Comparison of ENCODE assay signal across 14 cellular contexts in genomic region chr1:17768651-17769241, GRCh38. TPM values are rescaled to one million over a fixed set of nuclear protein-coding genes. Genes with fewer than 3 reads are reported as not detected.
DNase-seq lines count a peak whose midpoint lies in the region; ATAC-seq and TF ChIP-seq lines count a peak whose summit lies in the region.
"Had no signal": no experiment of that assay in that cellular context is flagged by ENCODE, and none has a peak within 500 bp of the region (broad histone marks: within the 10 kb centered on the region; RNA-seq: fewer than 3 reads in every experiment).

No MANE protein-coding gene starts in this region.

- no peaks in the 10 kb centered on the region for H3K79me2 ChIP-seq in smooth muscle cell (ENCODE audit: low read depth)

- no peaks in the 10 kb centered on the region for H4K20me1 ChIP-seq in smooth muscle cell (ENCODE audit: low read depth)

- peak overlapping the region; percentile 8 for H3K4me2 ChIP-seq in smooth muscle cell

- no peaks in the 10 kb centered on the region for H3K36me3 ChIP-seq in smooth muscle cell (ENCODE audit: low read depth)

- no peak overlapping the region for H3K4me3 Mint-ChIP-seq in activated naive CD4-positive, alpha-beta T cell treated with anti-CD3 and anti-CD28 coated beads, Interleukin-2, amount 10 ng/mL, durations not matched to agents 7 days and 5 days
- H3K4me3 Mint-ChIP-seq: activated CD8-positive, alpha-beta T cell treated with anti-CD3 and anti-CD28 coated beads, Interleukin-2, amount 10 ng/mL, durations not matched to agents 7 days and 5 days; central memory CD8-positive, alpha-beta T cell had no signal

- no peaks in the 10 kb centered on the region for H3K9me3 Mint-ChIP-seq in activated naive CD4-positive, alpha-beta T cell treated with anti-CD3 and anti-CD28 coated beads, Interleukin-2, amount 10 ng/mL, durations not matched to agents 7 days and 5 days
- H3K9me3 Mint-ChIP-seq: central memory CD8-positive, alpha-beta T cell had no signal

- no peaks in the 10 kb centered on the region for H3K4me1 Mint-ChIP-seq in activated naive CD4-positive, alpha-beta T cell treated with anti-CD3 and anti-CD28 coated beads, Interleukin-2, amount 10 ng/mL, durations not matched to agents 7 days and 5 days
- H3K4me1 Mint-ChIP-seq: central memory CD8-positive, alpha-beta T cell had no signal

- H3K27me3 Mint-ChIP-seq in activated naive CD4-positive, alpha-beta T cell treated with anti-CD3 and anti-CD28 coated beads, Interleukin-2, amount 10 ng/mL, durations not matched to agents 7 days and 5 days: peaks cover 7% of the 10 kb centered on the region

- H3K27ac Mint-ChIP-seq in activated naive CD4-positive, alpha-beta T cell treated with anti-CD3 and anti-CD28 coated beads, Interleukin-2, amount 10 ng/mL, durations not matched to agents 7 days and 5 days: no peak overlapping the region
- H3K27ac Mint-ChIP-seq: activated CD8-positive, alpha-beta T cell treated with anti-CD3 and anti-CD28 coated beads, Interleukin-2, amount 10 ng/mL, durations not matched to agents 7 days and 5 days had no signal

- CTCF ChIA-PET in activated naive CD4-positive, alpha-beta T cell treated with anti-CD3 and anti-CD28 coated beads, Interleukin-2, amount 10 ng/mL, durations not matched to agents 7 days and 5 days (lab: Charles Lee): no interaction called here

- DNase-seq in GOT3 (lab: John Stamatoyannopoulos, UW) (peak; percentile 55), amniotic stem cell (lab: John Stamatoyannopoulos, UW) (peak; percentile 6), right cardiac atrium (peak; percentile 62 to 73 (median 66)), smooth muscle cell (lab: John Stamatoyannopoulos, UW; ENCODE audit: unreplicated experiment) (peak; percentile 20), dermis blood vessel endothelial cell (no peak)
- DNase-seq in activated naive CD4-positive, alpha-beta T cell treated with anti-CD3 and anti-CD28 coated beads, Interleukin-2, amount 10 ng/mL, durations not matched to agents 7 days and 5 days: no peak
- DNase-seq: activated CD8-positive, alpha-beta T cell treated with anti-CD3 and anti-CD28 coated beads, Interleukin-2, amount 10 ng/mL, durations not matched to agents 7 days and 5 days; DND-41; MM.1S; stimulated activated CD4-positive, alpha-beta T cell treated with anti-CD3 and anti-CD28 coated beads, Interleukin-15, amount 100 ng/mL, for 24 hours had no signal

- H3K9ac ChIP-seq in smooth muscle cell (ENCODE audit: low read depth): peak overlapping the region; percentile 15

- H3F3A ChIP-seq in smooth muscle cell (ENCODE audit: low read depth): peaks cover 12% of the 10 kb centered on the region

- H3K27me3 ChIP-seq in right cardiac atrium (ENCODE audit: control insufficient read depth, insufficient read depth): no peaks in the 10 kb centered on the region
- no peaks in the 10 kb centered on the region for H3K27me3 ChIP-seq in smooth muscle cell (ENCODE audit: low read depth)

- TF ChIP-seq POLR2A in GM18505 (IDR thresholded peaks at IDR 0.05; ENCODE audit: borderline replicate concordance, extremely low read depth, insufficient read depth, insufficient read length): no peak

- no peak for TF ChIP-seq CTCF in smooth muscle cell (IDR thresholded peaks at IDR 0.05; ENCODE audit: borderline replicate concordance, insufficient read depth, poor library complexity, severe bottlenecking)

- intact Hi-C loops in right cardiac atrium (cut with DNase I): no loop called here

- H3K4me1 ChIP-seq in right cardiac atrium (ENCODE audit: control insufficient read depth, insufficient read depth, low read length) (no peaks in the 10 kb centered on the region), smooth muscle cell (ENCODE audit: low read depth) (peaks cover 8% of the 10 kb centered on the region)

- WGBS in right cardiac atrium: 67% methylated on average over 10 of the region's 10 CpGs
- 46% methylated on average over 10 of the region's 10 CpGs for WGBS in smooth muscle cell (ENCODE audit: low lambda C conversion rate)

- H2AFZ ChIP-seq in smooth muscle cell (ENCODE audit: low read depth): peak overlapping the region; percentile 81

- ATAC-seq in right cardiac atrium (peak; percentile 78 to 84), GM18505 (IDR thresholded peaks at IDR 0.05; ENCODE audit: unreplicated experiment) (no peak), GM18502 (IDR thresholded peaks at IDR 0.05; ENCODE audit: poor library complexity, unreplicated experiment) (no peak)
- ATAC-seq: activated CD8-positive, alpha-beta T cell treated with anti-CD3 and anti-CD28 coated beads, Interleukin-2, amount 10 ng/mL, durations not matched to agents 7 days and 5 days; left lobe of liver had no signal

- no peaks in the 10 kb centered on the region for H3K36me3 Mint-ChIP-seq in activated naive CD4-positive, alpha-beta T cell treated with anti-CD3 and anti-CD28 coated beads, Interleukin-2, amount 10 ng/mL, durations not matched to agents 7 days and 5 days

- no peak overlapping the region for H3K27ac ChIP-seq in right cardiac atrium (ENCODE audit: low read length)
- H3K27ac ChIP-seq in smooth muscle cell (ENCODE audit: low read depth): peak overlapping the region; percentile 79

- H3K4me3 ChIP-seq in right cardiac atrium (ENCODE audit: low read length) (no peak overlapping the region), smooth muscle cell (no peak overlapping the region)

- H3K9me3 ChIP-seq in right cardiac atrium (ENCODE audit: control insufficient read depth, low read length): no peaks in the 10 kb centered on the region
- H3K9me3 ChIP-seq in smooth muscle cell (replicated peaks; ENCODE audit: low read depth): no peaks in the 10 kb centered on the region

RNA-seq across cellular contexts. Expression of gene ACTL8, which starts 13.6 kb away (rescaled TPM):
- not detected for total RNA-seq in right cardiac atrium
- polyA plus RNA-seq in right cardiac atrium: not detected
- total RNA-seq in smooth muscle cell: 0.13 TPM in 1 of 2 replicates, not detected in the other
- not detected in 2 replicates for polyA plus RNA-seq in smooth muscle cell
- not detected in 2 replicates for total RNA-seq in dermis blood vessel endothelial cell
- total RNA-seq: activated CD8-positive, alpha-beta T cell treated with anti-CD3 and anti-CD28 coated beads, Interleukin-2, amount 10 ng/mL, durations not matched to agents 7 days and 5 days; left lobe of liver had no signal

Comparison
In these comparisons a context has a peak if more than half of its experiments do, and no peak if none do; other contexts are left out.
1. DNase-seq: peak in GOT3 (single experiment), amniotic stem cell (single experiment), right cardiac atrium (3 of 3) and smooth muscle cell (single experiment); none in dermis blood vessel endothelial cell (single experiment) and activated naive CD4-positive, alpha-beta T cell treated with anti-CD3 and anti-CD28 coated beads, Interleukin-2, amount 10 ng/mL, durations not matched to agents 7 days and 5 days (single experiment).
2. ATAC-seq: peak in right cardiac atrium (2 of 2); none in GM18505 (single experiment) and GM18502 (single experiment).